ENCODE assay signal across 8 cellular contexts in the genomic region with DNA sequence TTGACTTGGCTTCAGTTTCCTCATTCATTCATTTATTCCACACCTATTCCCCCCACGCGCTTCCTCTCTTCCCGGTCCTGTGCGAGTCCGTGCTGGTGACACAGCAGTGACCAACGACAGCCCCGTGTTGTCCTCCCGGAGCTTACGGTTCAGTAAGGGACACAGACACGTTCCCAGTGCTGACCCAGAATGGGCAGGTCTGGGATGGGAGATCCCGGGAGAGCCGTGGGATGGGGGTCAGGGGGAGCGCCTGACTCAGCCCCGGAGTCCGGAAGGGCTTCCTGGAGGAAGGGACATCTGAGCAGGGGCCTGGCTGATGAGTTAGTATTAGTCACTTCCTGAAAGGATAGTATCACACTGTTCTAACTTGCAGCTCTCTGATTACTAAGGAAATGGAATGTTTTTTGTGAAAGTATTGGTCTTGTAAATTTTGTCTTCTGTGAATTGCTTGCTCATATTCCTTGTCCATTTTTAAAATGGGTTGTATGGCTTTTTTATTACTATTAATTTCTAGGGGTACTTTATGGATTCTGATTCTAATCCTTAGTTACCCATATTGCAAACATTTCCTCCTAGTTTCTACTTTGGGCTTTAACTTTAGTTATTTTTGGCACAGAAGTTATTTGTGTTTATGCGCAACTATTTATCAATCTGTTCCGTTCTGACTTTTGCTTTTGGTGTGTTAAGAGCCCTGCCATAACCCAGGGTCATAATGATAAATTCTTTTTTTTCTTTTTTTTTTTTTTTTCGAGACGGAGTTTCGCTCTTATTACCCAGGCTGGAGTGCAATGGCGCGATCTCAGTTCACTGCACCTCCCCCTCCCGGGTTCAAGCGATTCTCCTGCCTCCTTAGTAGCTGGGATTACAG. TPM values are rescaled to one million over a fixed set of nuclear protein-coding genes. Genes with fewer than 3 reads are reported as not detected.
DNase-seq lines count a peak whose midpoint lies in the region; TF ChIP-seq lines count a peak whose summit lies in the region.

No MANE protein-coding gene starts in this region.

- H3K4me3 Mint-ChIP-seq in endothelial cell (ENCODE audit: unreplicated experiment): peak overlapping the region; percentile 94

- H3K9me3 ChIP-seq in mononuclear cell (ENCODE audit: low read depth, low read length) (no peaks in the 10 kb centered on the region), thyroid gland (no peaks in the 10 kb centered on the region)

- intact Hi-C loops in thyroid gland (cut with DNase I): no loop called here

- peak; percentile 48 for DNase-seq in activated naive CD4-positive, alpha-beta T cell treated with Interleukin-2 at 50 U/mL for 16 hours
- no peak for DNase-seq in activated naive CD4-positive, alpha-beta T cell (lab: John Stamatoyannopoulos, UW)
- DNase-seq in Kasumi-1 (lab: John Stamatoyannopoulos, UW) (peak; percentile 80 to 83), UCSD-AML1 (lab: John Stamatoyannopoulos, UW; ENCODE audit: unreplicated experiment) (peak; percentile 82), endothelial cell (ENCODE audit: low spot score) (peak; percentile 53), thyroid gland (peak; percentile 56), SK-N-DZ (ENCODE audit: low spot score) (no peak)

- H3K4me3 ChIP-seq in mononuclear cell (ENCODE audit: low read length) (peak overlapping the region; percentile 57), thyroid gland (replicated peaks in 1 of 3) (peak overlapping the region in 1 of 3 donors; percentile 44)

- peaks cover 18% of the 10 kb centered on the region for H3K4me1 Mint-ChIP-seq in endothelial cell (ENCODE audit: unreplicated experiment)

- H3K36me3 ChIP-seq in thyroid gland: no peaks in the 10 kb centered on the region

- H3K27me3 ChIP-seq in mononuclear cell (ENCODE audit: insufficient read depth, low read length): peaks cover 8% of the 10 kb centered on the region
- no peaks in the 10 kb centered on the region for H3K27me3 ChIP-seq in thyroid gland

- H3K4me1 ChIP-seq in mononuclear cell (ENCODE audit: insufficient read depth, low read length): peaks cover 69% of the 10 kb centered on the region
- H3K4me1 ChIP-seq in thyroid gland: peaks cover 17 to 29% of the 10 kb centered on the region in 2 donors

- peaks cover 6% of the 10 kb centered on the region for H3K36me3 Mint-ChIP-seq in endothelial cell (ENCODE audit: low read depth, unreplicated experiment)

- H3K27ac Mint-ChIP-seq in endothelial cell (ENCODE audit: unreplicated experiment): peak overlapping the region; percentile 89

- no peak for TF ChIP-seq POLR2A in thyroid gland (IDR thresholded peaks at IDR 0.05)

- TF ChIP-seq CTCF in endothelial cell (IDR thresholded peaks at IDR 0.05; ENCODE audit: unreplicated experiment) (no peak), thyroid gland (IDR thresholded peaks at IDR 0.05) (no peak)

- no peaks in the 10 kb centered on the region for H3K9me3 Mint-ChIP-seq in endothelial cell (ENCODE audit: unreplicated experiment)

- WGBS in thyroid gland, 2 donors: 16 to 17% methylated on average over 24 of the region's 24 CpGs

- H3K27me3 Mint-ChIP-seq in endothelial cell (ENCODE audit: unreplicated experiment): peaks cover 10% of the 10 kb centered on the region

- peak overlapping the region; percentile 58 to 90 (median 88) for H3K27ac ChIP-seq in thyroid gland

RNA-seq across cellular contexts. Expression of a gene that starts 0.7 kb away (rescaled TPM):
- total RNA-seq in endothelial cell (ENCODE audit: unreplicated experiment) (62.8 TPM), mononuclear cell (33.6 TPM), thyroid gland (100 to 1,000 TPM in 2 of 4 donors, 10 to 100 TPM in 2; 89.1 to 157 (median 113) TPM)
- 85.0 and 101 TPM in 2 replicates for polyA plus RNA-seq in SK-N-DZ (2014; cell fraction: cytosol; rRNA removed)
- 66.4 and 73.4 TPM in 2 replicates for polyA plus RNA-seq in SK-N-DZ (2014; cell fraction: nucleus; rRNA removed)

RNA-seq across cellular contexts. Expression of a gene that starts 18.0 kb away (rescaled TPM):
- total RNA-seq in endothelial cell (ENCODE audit: unreplicated experiment) (4.4 TPM), mononuclear cell (0.10 TPM), thyroid gland (1 to 10 TPM; 1.3 to 9.1 (median 4.2) TPM)
- 13.2 and 16.8 TPM in 2 replicates for polyA plus RNA-seq in SK-N-DZ (2014; cell fraction: cytosol; rRNA removed)
- polyA plus RNA-seq in SK-N-DZ (2014; cell fraction: nucleus; rRNA removed): 4.0 and 7.9 TPM in 2 replicates

RNA-seq across cellular contexts. Expression of a gene that starts 19.6 kb away (rescaled TPM):
- total RNA-seq in endothelial cell (ENCODE audit: unreplicated experiment) (13.2 TPM), mononuclear cell (0.52 TPM), thyroid gland (10 to 100 TPM; 11.9 to 64.2 (median 35.8) TPM)
- polyA plus RNA-seq in SK-N-DZ (2014; cell fraction: cytosol; rRNA removed): 1.1 and 2.6 TPM in 2 replicates
- 0.90 and 1.7 TPM in 2 replicates for polyA plus RNA-seq in SK-N-DZ (2014; cell fraction: nucleus; rRNA removed)

RNA-seq across cellular contexts. Expression of a gene that starts 43.4 kb away (rescaled TPM):
- total RNA-seq in endothelial cell (ENCODE audit: unreplicated experiment) (64.2 TPM), mononuclear cell (337 TPM), thyroid gland (1 to 10 TPM; 1.6 to 3.3 (median 2.4) TPM)
- polyA plus RNA-seq in SK-N-DZ (2014; cell fraction: cytosol; rRNA removed): not detected in 2 replicates
- not detected in 2 replicates for polyA plus RNA-seq in SK-N-DZ (2014; cell fraction: nucleus; rRNA removed)

RNA-seq across cellular contexts. Expression of a gene that starts 54.1 kb away (rescaled TPM):
- total RNA-seq in endothelial cell (ENCODE audit: unreplicated experiment) (44.2 TPM), mononuclear cell (4.2 TPM), thyroid gland (10 to 100 TPM in 3 of 4 donors, 1 to 10 TPM in 1; 9.4 to 19.2 (median 15.9) TPM)
- polyA plus RNA-seq in SK-N-DZ (2014; cell fraction: cytosol; rRNA removed): 12.8 and 18.6 TPM in 2 replicates
- 46.4 and 54.7 TPM in 2 replicates for polyA plus RNA-seq in SK-N-DZ (2014; cell fraction: nucleus; rRNA removed)

Comparison
In these comparisons a context has a peak if more than half of its experiments do, and no peak if none do; other contexts are left out.
1. DNase-seq: peak in activated naive CD4-positive, alpha-beta T cell treated with Interleukin-2 at 50 U/mL for 16 hours (single experiment), Kasumi-1 (2 of 2), UCSD-AML1 (single experiment), endothelial cell (single experiment) and thyroid gland (2 of 2); none in activated naive CD4-positive, alpha-beta T cell (0 of 4) and SK-N-DZ (single experiment).